In the genomic region with DNA sequence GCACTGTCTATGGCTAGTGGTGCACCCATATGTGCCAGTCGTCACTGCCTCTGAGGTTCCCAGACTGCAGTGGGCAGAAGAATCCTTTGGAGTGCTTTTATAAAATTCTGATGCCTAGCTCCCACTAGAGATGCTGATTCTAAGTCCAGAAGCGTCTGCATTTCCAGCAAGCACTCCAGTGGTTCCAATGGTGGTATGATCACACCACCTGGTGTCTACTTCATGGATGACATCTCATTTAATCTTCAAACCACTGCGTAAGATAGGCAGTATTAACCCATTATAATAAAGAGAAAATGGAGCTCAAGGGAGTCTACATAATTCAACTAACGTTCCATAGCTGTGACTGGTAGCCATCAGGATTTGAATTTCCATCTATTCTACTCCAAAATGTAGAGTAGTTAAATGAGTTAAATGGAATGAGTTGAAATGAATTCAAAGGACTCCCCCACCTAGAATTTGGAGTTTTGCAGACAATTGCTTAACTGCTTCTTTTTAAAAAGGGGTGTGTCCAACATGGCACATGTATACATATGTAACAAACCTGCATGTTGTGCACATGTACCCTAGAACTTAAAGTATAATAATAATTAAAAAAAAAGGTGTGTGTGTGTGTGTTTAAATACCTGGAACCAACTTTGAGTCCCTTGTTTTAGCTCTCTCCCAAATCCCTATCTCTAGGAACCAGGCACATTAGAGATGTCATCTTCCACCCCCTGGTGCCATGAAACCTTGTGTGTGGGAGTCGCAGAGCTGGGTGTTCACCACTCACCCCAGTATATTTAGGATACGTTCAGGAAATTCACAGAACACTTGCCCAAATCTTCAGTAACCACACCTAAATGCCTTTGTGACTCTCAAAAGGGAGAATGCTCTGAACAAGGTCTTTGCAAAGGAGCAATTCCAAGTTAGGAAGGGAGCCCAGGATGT, we compare ENCODE assay signal across 8 cellular contexts. TPM values are rescaled to one million over a fixed set of nuclear protein-coding genes. Genes with fewer than 3 reads are reported as not detected.
A peak's percentile ranks its signal among the peaks of the same experiment; 100 is the strongest.
DNase-seq lines count a peak whose midpoint lies in the region; ATAC-seq and TF ChIP-seq lines count a peak whose summit lies in the region.

No MANE protein-coding gene starts in this region.

- H3K27ac ChIP-seq in left ventricle myocardium inferior (replicated peaks) (peak overlapping the region; percentile 43), substantia nigra (ENCODE audit: low read depth, low read length, poor library complexity, severe bottlenecking) (no peak overlapping the region)

- no peak for TF ChIP-seq POLR2A in lower leg skin (IDR thresholded peaks at IDR 0.05)

- H3K4me1 ChIP-seq in left ventricle myocardium inferior, result no peaks in the 10 kb centered on the region

- H3K36me3 Mint-ChIP-seq in WTC11, result 0 out of 2 replicates have a peak, but pooled peaks cover 3% of the 10 kb centered on the region

- POLR2A ChIA-PET in WTC11 (lab: Charles Lee), result no interaction called here

- no peak overlapping the region for H3K27ac Mint-ChIP-seq in WTC11

- H3K4me3 ChIP-seq in left ventricle myocardium inferior (no peak overlapping the region), lower leg skin (ENCODE audit: low read depth, poor library complexity, severe bottlenecking) (no peak overlapping the region)

- no peaks in the 10 kb centered on the region for H3K36me3 ChIP-seq in left ventricle myocardium inferior

- CTCF ChIA-PET in WTC11 (lab: Charles Lee), result interaction anchor here (0.5 to 3.2 kb wide), 34 partner anchors 10 to 410 kb away, joined by 3 to 66 read pairs (median 3); partner anchors contain the start of gene NPC1

- 40 to 44% methylated on average over 6 of the region's 6 CpGs for WGBS in lower leg skin, 2 donors

- TF ChIP-seq CTCF in WTC11 (IDR thresholded peaks at IDR 0.05), result peak; percentile 19; the same call in 1 of the 2 replicates
- TF ChIP-seq CTCF in left ventricle myocardium inferior (IDR thresholded peaks at IDR 0.05; ENCODE audit: borderline replicate concordance), result peak; percentile 70
- TF ChIP-seq CTCF in lower leg skin (IDR thresholded peaks at IDR 0.05), result no peak

- H3K27me3 ChIP-seq in left ventricle myocardium inferior (ENCODE audit: low read depth), result no peaks in the 10 kb centered on the region

- intact Hi-C loops in left ventricle myocardium inferior (cut with micrococcal nuclease) (loop anchor here (5.0 kb wide), 1 partner anchor 81 kb away; no protein-coding TSS in a partner anchor), lower leg skin (cut with DNase I; ENCODE audit: low total_unique reads) (loop anchor here (5.0 to 10.0 kb wide), 2 partner anchors 81 to 189 kb away; no protein-coding TSS in a partner anchor)

- peak; percentile 56 for DNase-seq in ACHN
- DNase-seq in EL, result peak; percentile 69
- peak; percentile 78 for DNase-seq in M059J (ENCODE audit: low read depth)
- no peak for DNase-seq in WTC11 (ENCODE audit: low spot score)
- no peak for DNase-seq in left ventricle myocardium inferior
- no peak for DNase-seq in stimulated activated naive CD8-positive, alpha-beta T cell treated with anti-CD3 and anti-CD28 coated beads, Interleukin-15, Interleukin-2, amounts not matched to agents 100 U/mL and 50 U/mL, for 24 hours
- no peak for DNase-seq in substantia nigra (lab: John Stamatoyannopoulos, UW)
- DNase-seq in lower leg skin (ENCODE audit: low spot score in 2 of 2), result no peak

- H3K27me3 Mint-ChIP-seq in WTC11 (ENCODE audit: low read depth), result no peaks in the 10 kb centered on the region

- ATAC-seq in WTC11, result peak; percentile 78
- ATAC-seq in stimulated activated naive CD8-positive, alpha-beta T cell treated with anti-CD3 and anti-CD28 coated beads, Interleukin-15, Interleukin-2, amounts not matched to agents 100 U/mL and 50 U/mL, for 24 hours, result peak; percentile 36

- in situ Hi-C loops in ACHN (cut with HindIII; ENCODE audit: low pct_ligation_motif_present, low pct_unique_long_range_greater_than_20kb, low sequenced_read_pairs), result no loop called here

- no peak overlapping the region for H3K4me3 Mint-ChIP-seq in WTC11

- H3K9me3 Mint-ChIP-seq in WTC11, result peaks cover 8% of the 10 kb centered on the region

- peaks cover 9% of the 10 kb centered on the region for H3K9me3 ChIP-seq in left ventricle myocardium inferior (replicated peaks)

- H3K4me1 Mint-ChIP-seq in WTC11, result no peaks in the 10 kb centered on the region

TF ChIP-seq in WTC11, 78 proteins besides CTCF, POLR2A, EP300 and RAD21 (continues in another document):
- TF ChIP-seq ZNF396 (CRISPR knock-in tag; IDR thresholded peaks at IDR 0.05; ENCODE audit: borderline replicate concordance) (no peak), E2F5 (CRISPR knock-in tag; IDR thresholded peaks at IDR 0.05) (no peak), ZNF671 (CRISPR knock-in tag; IDR thresholded peaks at IDR 0.05) (no peak), ZNF232 (CRISPR knock-in tag; IDR thresholded peaks at IDR 0.05) (no peak), AFF4 (CRISPR knock-in tag; IDR thresholded peaks at IDR 0.05; ENCODE audit: borderline replicate concordance) (no peak), PRRX2 (CRISPR knock-in tag; IDR thresholded peaks at IDR 0.05) (no peak), CREM (CRISPR knock-in tag; IDR thresholded peaks at IDR 0.05) (no peak), NR3C1 (CRISPR knock-in tag; conservative IDR thresholded peaks at IDR 0.05; ENCODE audit: low read depth) (no peak), IRF2 (CRISPR knock-in tag; IDR thresholded peaks at IDR 0.05; ENCODE audit: borderline replicate concordance, low read depth) (no peak)
- TF ChIP-seq, protein P1, sequence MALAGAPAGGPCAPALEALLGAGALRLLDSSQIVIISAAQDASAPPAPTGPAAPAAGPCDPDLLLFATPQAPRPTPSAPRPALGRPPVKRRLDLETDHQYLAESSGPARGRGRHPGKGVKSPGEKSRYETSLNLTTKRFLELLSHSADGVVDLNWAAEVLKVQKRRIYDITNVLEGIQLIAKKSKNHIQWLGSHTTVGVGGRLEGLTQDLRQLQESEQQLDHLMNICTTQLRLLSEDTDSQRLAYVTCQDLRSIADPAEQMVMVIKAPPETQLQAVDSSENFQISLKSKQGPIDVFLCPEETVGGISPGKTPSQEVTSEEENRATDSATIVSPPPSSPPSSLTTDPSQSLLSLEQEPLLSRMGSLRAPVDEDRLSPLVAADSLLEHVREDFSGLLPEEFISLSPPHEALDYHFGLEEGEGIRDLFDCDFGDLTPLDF (CRISPR knock-in tag; IDR thresholded peaks at IDR 0.05), result no peak

RNA-seq across cellular contexts. Expression of gene LAMA3, which starts 14.1 kb away (rescaled TPM):
- total RNA-seq in M059J (2014; rRNA removed; shearing (Covaris generic)), result 1.8 and 2.4 TPM in 2 replicates
- total RNA-seq in WTC11 (2021), result 0.50 to 0.89 TPM (median 0.83 TPM) in 3 replicates
- total RNA-seq in left ventricle myocardium inferior, result 3.5 TPM
- total RNA-seq in lower leg skin, result 100 to 1,000 TPM; 155 to 456 (median 173) TPM

RNA-seq across cellular contexts. Expression of gene ANKRD29, which starts 40.6 kb away (rescaled TPM):
- total RNA-seq in M059J (2014; rRNA removed; shearing (Covaris generic)), result 8.3 and 10.6 TPM in 2 replicates
- 3.3 to 4.9 TPM (median 3.7 TPM) in 3 replicates for total RNA-seq in WTC11 (2021)
- 9.2 TPM for total RNA-seq in left ventricle myocardium inferior
- total RNA-seq in lower leg skin, result 1 to 10 TPM in 3 of 4 donors, under 1 TPM in 1; 0.99 to 4.4 (median 1.8) TPM

Comparison
In these comparisons a context has a peak if more than half of its experiments do, and no peak if none do; other contexts are left out.
1. DNase-seq: peak in ACHN (single experiment), EL (single experiment) and M059J (single experiment); none in WTC11 (single experiment), left ventricle myocardium inferior (single experiment), stimulated activated naive CD8-positive, alpha-beta T cell treated with anti-CD3 and anti-CD28 coated beads, Interleukin-15, Interleukin-2, amounts not matched to agents 100 U/mL and 50 U/mL, for 24 hours (single experiment), substantia nigra (0 of 49) and lower leg skin (0 of 2).
2. CTCF ChIP-seq: peak in WTC11 (single experiment) and left ventricle myocardium inferior (single experiment); none in lower leg skin (0 of 3).
3. RNA of gene LAMA3, which starts 14.1 kb away (total RNA-seq): 155 to 456 TPM in lower leg skin; 3.5 TPM in left ventricle myocardium inferior (single experiment), 1.8 to 2.4 TPM in M059J and 0.50 to 0.89 TPM in WTC11; every median in the first group is over 10 times any median in the second.